ENCODE assay signal across 14 cellular contexts in the genomic region with DNA sequence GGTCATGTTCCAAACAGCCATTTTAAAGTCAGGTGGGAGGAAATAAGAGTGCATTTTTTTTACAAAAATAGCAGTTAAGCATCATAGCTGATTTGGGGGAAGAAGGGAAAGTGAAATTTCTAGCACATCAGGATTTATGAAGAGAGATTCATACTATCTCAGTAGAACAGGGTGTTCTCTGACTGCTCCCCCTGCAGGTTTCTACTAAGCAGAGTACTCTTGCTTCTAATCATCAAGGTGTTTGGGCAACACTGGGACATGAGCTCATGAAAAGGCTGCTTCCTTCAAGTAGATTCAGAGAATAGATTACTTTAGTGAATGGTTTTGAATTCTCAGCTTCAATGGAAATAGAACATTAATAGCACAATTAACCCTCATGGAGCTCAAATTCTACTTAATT.
A peak's percentile ranks its signal among the peaks of the same experiment; 100 is the strongest.
DNase-seq lines count a peak whose midpoint lies in the region; ATAC-seq and TF ChIP-seq lines count a peak whose summit lies in the region.
"Had no signal": no experiment of that assay in that cellular context is flagged by ENCODE, and none has a peak within 500 bp of the region (broad histone marks: within the 10 kb centered on the region; RNA-seq: fewer than 3 reads in every experiment).

No MANE protein-coding gene starts in this region.

- DNase-seq in A172 (ENCODE audit: low spot score), result peak; percentile 11
- DNase-seq in OCI-LY7 (ENCODE audit: low spot score), result peak; percentile 35
- DNase-seq in epithelial cell of esophagus (ENCODE audit: low read depth), result peak; percentile 38
- no peak for DNase-seq in thyroid gland
- DNase-seq in activated T-cell treated with anti-CD3 and anti-CD28 coated beads, Interleukin-2, amount 50 U/mL, for 48 hours, result no peak
- DNase-seq: activated B cell treated with CpG ODN at 0.5 μM for 24 hours; activated naive CD4-positive, alpha-beta T cell treated with anti-CD3 and anti-CD28 coated beads, Interleukin-2, amount 10 ng/mL, durations not matched to agents 7 days and 5 days; caudate nucleus; DMS79; NCI-H2107 had no signal

- TF ChIP-seq CTCF in GM12874 (IDR thresholded peaks at IDR 0.05; ENCODE audit: insufficient read depth, low read depth, low read length) (peak; percentile 10; the same call in 1 of the 2 replicates), OCI-LY7 (conservative IDR thresholded peaks at IDR 0.05; ENCODE audit: low read length) (peak; percentile 54; the same call in 1 of the 2 replicates), epithelial cell of esophagus (IDR thresholded peaks at IDR 0.05; ENCODE audit: insufficient read depth, low read depth, low read length, missing control alignments) (peak; percentile 41), thyroid gland (IDR thresholded peaks at IDR 0.05) (no peak)

- H3K27me3 ChIP-seq in thyroid gland, result no peaks in the 10 kb centered on the region

- H3K9me2 ChIP-seq in OCI-LY7 (ENCODE audit: insufficient read depth, low read length), result no peaks in the 10 kb centered on the region

- H3K79me2 ChIP-seq in OCI-LY7 (ENCODE audit: insufficient read depth, low read depth, low read length), result no peaks in the 10 kb centered on the region

- no peak overlapping the region for H3K4me2 ChIP-seq in OCI-LY7 (ENCODE audit: low read length)

- no peak overlapping the region for H3K27ac ChIP-seq in OCI-LY7 (ENCODE audit: low read depth, low read length, poor library complexity, severe bottlenecking)
- no peak overlapping the region for H3K27ac ChIP-seq in thyroid gland
- H3K27ac ChIP-seq: prostate gland had no signal

- CTCF ChIA-PET in OCI-LY7 (lab: Charles Lee; ENCODE audit: unreplicated experiment), result no interaction called here

- POLR2A ChIA-PET in OCI-LY7 (lab: Charles Lee), result interaction anchor here (0.6 to 1.0 kb wide), 4 partner anchors 29 to 514 kb away, joined by 3 to 4 read pairs (median 3); no protein-coding TSS in a partner anchor

- H2AFZ ChIP-seq in OCI-LY7 (ENCODE audit: low read length), result no peak overlapping the region; the same call in 1 of the 2 replicates

- no peaks in the 10 kb centered on the region for H3K36me3 ChIP-seq in OCI-LY7 (ENCODE audit: insufficient read depth, low read length)
- no peaks in the 10 kb centered on the region for H3K36me3 ChIP-seq in thyroid gland
- H3K36me3 ChIP-seq: prostate gland had no signal

- TF ChIP-seq POLR2A in thyroid gland (IDR thresholded peaks at IDR 0.05), result no peak

- no peaks in the 10 kb centered on the region for H4K20me1 ChIP-seq in OCI-LY7 (ENCODE audit: insufficient read depth, low read length)

- ATAC-seq in HG02642 (IDR thresholded peaks at IDR 0.05; ENCODE audit: poor library complexity, unreplicated experiment) (no peak), HG03159 (IDR thresholded peaks at IDR 0.05; ENCODE audit: unreplicated experiment) (no peak)

- H3K4me3 ChIP-seq in OCI-LY7 (ENCODE audit: low read depth, low read length, poor library complexity, severe bottlenecking) (no peak overlapping the region), epithelial cell of esophagus (ENCODE audit: low read length) (no peak overlapping the region), thyroid gland (replicated peaks in 1 of 3) (no peak overlapping the region)
- H3K4me3 ChIP-seq: prostate gland had no signal

- BruUV-seq in OCI-LY7 (replicated peaks; lab: Mats Ljungman, UMichigan), result no TSS peak

- intact Hi-C loops in OCI-LY7 (cut with micrococcal nuclease; ENCODE audit: unreplicated experiment) (no loop called here), thyroid gland (cut with DNase I) (no loop called here)

- peaks cover 5% of the 10 kb centered on the region; the same call in 1 of the 2 replicates for H3K9me3 ChIP-seq in OCI-LY7 (ENCODE audit: low read length)
- no peaks in the 10 kb centered on the region for H3K9me3 ChIP-seq in thyroid gland
- H3K9me3 ChIP-seq: prostate gland had no signal

- H3K4me1 ChIP-seq in OCI-LY7 (ENCODE audit: insufficient read depth, low read length, poor library complexity, severe bottlenecking), result no peaks in the 10 kb centered on the region
- H3K4me1 ChIP-seq in thyroid gland, result no peaks in the 10 kb centered on the region
- H3K4me1 ChIP-seq: prostate gland had no signal

Comparison
In these comparisons a context has a peak if more than half of its experiments do, and no peak if none do; other contexts are left out.
1. DNase-seq: peak in A172 (single experiment), OCI-LY7 (single experiment) and epithelial cell of esophagus (single experiment); none in thyroid gland (0 of 2) and activated T-cell treated with anti-CD3 and anti-CD28 coated beads, Interleukin-2, amount 50 U/mL, for 48 hours (0 of 2).
2. CTCF ChIP-seq: peak in GM12874 (single experiment), OCI-LY7 (single experiment) and epithelial cell of esophagus (single experiment); none in thyroid gland (0 of 6).